ENCODE assay signal across 9 cellular contexts in the genomic region with DNA sequence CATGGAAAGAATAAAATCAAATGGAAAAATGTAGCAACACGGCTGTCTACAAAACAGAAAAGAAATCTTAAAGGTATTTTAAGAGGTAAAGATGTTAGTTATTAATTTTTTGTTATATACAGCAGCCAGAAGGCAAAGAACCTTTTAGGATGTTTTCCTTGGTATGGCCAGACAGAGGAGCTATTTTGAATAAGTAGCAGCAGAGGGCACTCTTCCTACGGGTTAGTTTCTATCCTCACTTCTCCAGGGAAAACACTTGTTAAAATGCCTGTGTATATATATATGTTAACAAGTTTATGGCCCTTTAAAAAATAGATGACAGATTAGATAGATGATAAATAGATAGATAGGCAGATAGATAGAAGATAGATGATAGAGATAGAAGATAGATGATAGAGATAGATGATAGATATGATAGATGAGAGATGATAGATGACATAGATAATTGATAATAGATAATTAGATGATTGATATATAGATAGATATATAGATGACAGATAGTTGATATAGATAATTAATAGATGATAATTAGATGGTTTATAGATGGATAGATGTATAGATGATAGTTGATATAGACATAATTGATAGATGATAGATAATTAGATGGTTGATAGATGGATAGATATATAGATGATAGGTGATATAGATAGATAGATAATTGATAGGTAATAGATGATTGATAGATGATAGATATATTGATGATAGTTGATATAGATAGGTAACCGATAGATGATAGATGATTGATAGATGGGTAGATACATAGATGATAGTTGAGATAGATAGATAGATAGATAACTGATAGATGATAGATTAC. TPM values are rescaled to one million over a fixed set of nuclear protein-coding genes. Genes with fewer than 3 reads are reported as not detected.
DNase-seq lines count a peak whose midpoint lies in the region; ATAC-seq, FAIRE-seq and TF ChIP-seq lines count a peak whose summit lies in the region.
"Had no signal": no experiment of that assay in that cellular context is flagged by ENCODE, and none has a peak within 500 bp of the region (broad histone marks: within the 10 kb centered on the region; RNA-seq: fewer than 3 reads in every experiment).

No MANE protein-coding gene starts in this region.

- H3K36me3 Mint-ChIP-seq in astrocyte (ENCODE audit: low read depth, unreplicated experiment), result no peaks in the 10 kb centered on the region
- H3K36me3 Mint-ChIP-seq: CD4-positive, CD25-positive, alpha-beta regulatory T cell had no signal

- H3K4me3 ChIP-seq in astrocyte (ENCODE audit: insufficient read depth, low read depth, low read length), result no peak overlapping the region

- H3K36me3 ChIP-seq in astrocyte (ENCODE audit: insufficient read depth, low read length), result no peaks in the 10 kb centered on the region

- no peak overlapping the region for H3K4me2 ChIP-seq in astrocyte (ENCODE audit: low read length)

- no peaks in the 10 kb centered on the region for H3K9me3 ChIP-seq in astrocyte (ENCODE audit: insufficient read depth, low read depth, low read length)

- DNase-seq in SIG-M5 treated with dmso at 0.1 percent for 504 hours (lab: John Stamatoyannopoulos, UW; ENCODE audit: unreplicated experiment), result peak; percentile 42
- no peak for DNase-seq in SIG-M5 (lab: John Stamatoyannopoulos, UW)
- DNase-seq in NCI-H2196 treated with DMSO at 0.1 percent for 48 hours (lab: John Stamatoyannopoulos, UW; ENCODE audit: unreplicated experiment), result peak; percentile 24
- DNase-seq in astrocyte (ENCODE audit: low read depth), result peak; percentile 3
- peak; percentile 50 for DNase-seq in kidney glomerular epithelial cell (lab: John Stamatoyannopoulos, UW)
- DNase-seq in activated CD4-positive, alpha-beta T cell treated with anti-CD3 and anti-CD28 coated beads for 1 hour, result no peak

- no peak overlapping the region for H3K27ac ChIP-seq in astrocyte (ENCODE audit: low read depth, low read length)

- H2AFZ ChIP-seq in astrocyte (ENCODE audit: low read depth, low read length), result no peak overlapping the region

- no peak overlapping the region for H3K9ac ChIP-seq in astrocyte (ENCODE audit: low read length)

- H3K79me2 ChIP-seq in astrocyte (ENCODE audit: insufficient read depth, low read length), result no peaks in the 10 kb centered on the region

- peak; percentile 68 for FAIRE-seq in astrocyte (lab: Jason Lieb, UNC)

- no peaks in the 10 kb centered on the region for H3K9me3 Mint-ChIP-seq in astrocyte (ENCODE audit: unreplicated experiment)
- H3K9me3 Mint-ChIP-seq: CD4-positive, CD25-positive, alpha-beta regulatory T cell had no signal

- ATAC-seq in HG02852 (IDR thresholded peaks at IDR 0.05; ENCODE audit: unreplicated experiment) (no peak), HG03196 (IDR thresholded peaks at IDR 0.05; ENCODE audit: unreplicated experiment) (no peak)

- no peaks in the 10 kb centered on the region for H3K27me3 Mint-ChIP-seq in astrocyte (ENCODE audit: low read depth, unreplicated experiment)

- no peaks in the 10 kb centered on the region for H3K4me1 ChIP-seq in astrocyte (ENCODE audit: insufficient read depth, low read length)

- H3K4me1 Mint-ChIP-seq in astrocyte (ENCODE audit: low read depth, unreplicated experiment), result peaks cover 7% of the 10 kb centered on the region
- H3K4me1 Mint-ChIP-seq: CD4-positive, CD25-positive, alpha-beta regulatory T cell had no signal

- H3K27me3 ChIP-seq in astrocyte (ENCODE audit: insufficient read depth, low read length), result peaks cover 8% of the 10 kb centered on the region

- TF ChIP-seq CTCF in astrocyte (IDR thresholded peaks at IDR 0.05; ENCODE audit: insufficient read depth, low read depth, low read length), result peak; percentile 48

- no peak overlapping the region for H3K4me3 Mint-ChIP-seq in astrocyte (ENCODE audit: unreplicated experiment)
- H3K4me3 Mint-ChIP-seq: CD4-positive, CD25-positive, alpha-beta regulatory T cell had no signal

- H3K27ac Mint-ChIP-seq in astrocyte (ENCODE audit: unreplicated experiment), result no peak overlapping the region
- H3K27ac Mint-ChIP-seq: CD4-positive, CD25-positive, alpha-beta regulatory T cell had no signal

- no peaks in the 10 kb centered on the region for H4K20me1 ChIP-seq in astrocyte (ENCODE audit: insufficient read depth, low read length)

RNA-seq across cellular contexts. Expression of a gene that starts 57.8 kb away (rescaled TPM):
- 0.87 and 1.0 TPM in 2 replicates for total RNA-seq in astrocyte
- total RNA-seq: CD4-positive, CD25-positive, alpha-beta regulatory T cell had no signal

Comparison
In these comparisons a context has a peak if more than half of its experiments do, and no peak if none do; other contexts are left out.
1. DNase-seq: peak in SIG-M5 treated with dmso at 0.1 percent for 504 hours (single experiment), NCI-H2196 treated with DMSO at 0.1 percent for 48 hours (single experiment), astrocyte (single experiment) and kidney glomerular epithelial cell (single experiment); none in SIG-M5 (single experiment) and activated CD4-positive, alpha-beta T cell treated with anti-CD3 and anti-CD28 coated beads for 1 hour (single experiment).